In the genomic region with DNA sequence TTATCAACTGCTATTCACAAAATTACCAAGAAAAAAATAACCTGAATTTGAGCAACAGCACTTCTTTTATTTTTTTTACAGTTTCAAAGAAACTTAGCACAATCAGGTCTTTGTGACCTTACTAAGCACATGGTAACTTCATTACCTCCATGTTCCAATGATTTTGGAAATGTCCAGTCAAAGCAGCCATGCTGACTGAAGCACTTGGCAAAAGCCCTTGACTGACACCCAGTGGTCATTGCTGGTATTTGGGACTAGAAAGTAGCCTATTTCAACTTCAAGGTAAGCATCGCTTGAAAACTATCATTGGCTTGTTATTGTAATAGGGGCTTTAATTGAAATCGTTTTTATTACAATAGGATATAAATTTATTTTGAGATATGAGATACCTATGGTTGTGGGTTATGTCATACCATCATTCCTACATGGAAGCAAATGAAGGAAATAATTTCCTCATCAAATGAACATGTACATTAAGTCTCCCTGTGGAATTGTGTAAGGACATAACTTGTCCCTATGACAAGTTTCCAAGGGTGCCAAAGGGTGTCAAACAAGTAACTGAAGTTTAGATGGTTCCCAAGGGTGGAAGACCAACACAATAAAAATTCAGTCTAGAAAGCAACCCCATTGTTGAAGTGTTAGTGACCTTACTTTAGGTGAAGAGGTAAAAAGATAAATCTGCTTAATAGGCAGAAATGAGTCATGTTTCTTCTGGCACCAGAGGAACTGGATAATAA, we compare ENCODE assay signal across 8 cellular contexts. TPM values are rescaled to one million over a fixed set of nuclear protein-coding genes. Genes with fewer than 3 reads are reported as not detected.
A peak's percentile ranks its signal among the peaks of the same experiment; 100 is the strongest.
DNase-seq lines count a peak whose midpoint lies in the region; ATAC-seq, FAIRE-seq and TF ChIP-seq lines count a peak whose summit lies in the region.

No MANE protein-coding gene starts in this region.

- TF ChIP-seq POLR2A in K562 (conservative IDR thresholded peaks at IDR 0.05) = no peak

- no peaks in the 10 kb centered on the region for H3K27me3 ChIP-seq in K562 (ENCODE audit: control insufficient read depth in 2 of 2, insufficient read depth in 2 of 2, low read length in 2 of 2)

- no peak overlapping the region for H3K4me3 ChIP-seq in K562

- in situ Hi-C loops in K562 (cut with MboI) = no loop called here

- BruUV-seq in K562 (replicated peaks; lab: Mats Ljungman, UMichigan) = no TSS peak

- WGBS in K562 (ENCODE audit: insufficient coverage, low coverage, missing lambda C conversion rate) = 0% methylated on average over 2 of the region's 2 CpGs

- POLR2A ChIA-PET in K562 (lab: Yijun Ruan, JAX) = no interaction called here

- no peak for TF ChIP-seq EP300 in K562 (IDR thresholded peaks at IDR 0.05; ENCODE audit: low read length)

- H3K79me2 ChIP-seq in K562 (ENCODE audit: control insufficient read depth, insufficient read depth, low read length) = no peaks in the 10 kb centered on the region

- DNase-seq in NCI-H510A treated with DMSO at 0.1 percent for 48 hours (lab: John Stamatoyannopoulos, UW) (peak; percentile 44), NCI-H510A (lab: John Stamatoyannopoulos, UW) (no peak), HUDEP-2 (lab: John Stamatoyannopoulos, UW; ENCODE audit: unreplicated experiment in 76 of 76) (peak in 45 of 76 experiments; percentile 0 to 66 (median 16)), RPMI8226 (peak; percentile 51), K562 (ENCODE audit: extremely low read depth in 1 of 4, low spot score in 3 of 4) (peak; percentile 26 to 50 (median 32)), inferior parietal cortex (ENCODE audit: extremely low spot score) (peak; percentile 86)
- DNase-seq in stimulated activated CD4-positive, alpha-beta T cell treated with anti-CD3 and anti-CD28 coated beads, Interleukin-1b, Interleukin-23, amount 100 ng/mL, for 48 hours = peak; percentile 35

- peak; percentile 86 for FAIRE-seq in K562 (lab: Jason Lieb, UNC)

- no peak overlapping the region for H3K4me2 ChIP-seq in K562 (ENCODE audit: insufficient read depth, low read length)

- intact Hi-C loops in K562 (cut with micrococcal nuclease) = loop anchor here (1.0 to 10.0 kb wide), 3 partner anchors 452 to 1911 kb away; no protein-coding TSS in a partner anchor

- no peak overlapping the region for H3K9ac ChIP-seq in K562 (ENCODE audit: insufficient read depth in 1 of 2, low read depth in 2 of 2, low read length in 2 of 2)

- TF ChIP-seq RAD21 in K562 (CRISPR knock-in tag; conservative IDR thresholded peaks at IDR 0.05 in 1 of 2, IDR thresholded peaks at IDR 0.05 in 1 of 2) = peak; percentile 55 to 73

- no peaks in the 10 kb centered on the region for H3K9me3 ChIP-seq in K562 (replicated peaks; ENCODE audit: control insufficient read depth, insufficient read depth, low read depth, low read length)

- ATAC-seq in GM21737 (IDR thresholded peaks at IDR 0.05; ENCODE audit: unreplicated experiment) = peak; percentile 80
- ATAC-seq in K562 = 0 out of 3 replicates have a peak, but pooled peaks have one; percentile 47

- no peaks in the 10 kb centered on the region for H3K36me3 ChIP-seq in K562 (ENCODE audit: control insufficient read depth, insufficient read depth, low read length)

- no peak overlapping the region for H3K27ac ChIP-seq in K562 (ENCODE audit: extremely low read depth, low read depth, low read length)

- TF ChIP-seq CTCF in K562 (IDR thresholded peaks at IDR 0.05 in 2 of 3, conservative IDR thresholded peaks at IDR 0.05 in 1 of 3; ENCODE audit: insufficient read depth in 2 of 3, low read depth in 1 of 3, low read length in 3 of 3) = peak; percentile 49 to 65 (median 64)

- no peaks in the 10 kb centered on the region for H3K9me1 ChIP-seq in K562 (ENCODE audit: control insufficient read depth, insufficient read depth, low read length)

- no peaks in the 10 kb centered on the region for H4K20me1 ChIP-seq in K562 (replicated peaks; ENCODE audit: control insufficient read depth, insufficient read depth, low read length)

- H2AFZ ChIP-seq in K562 (ENCODE audit: low read depth, low read length) = no peak overlapping the region

- H3K4me1 ChIP-seq in K562 (replicated peaks in 1 of 2; ENCODE audit: control insufficient read depth in 2 of 2, insufficient read depth in 2 of 2, low read length in 2 of 2) = no peaks in the 10 kb centered on the region

- CTCF ChIA-PET in K562 (lab: Yijun Ruan, JAX; ENCODE audit: low intra/inter-chr PET ratio) = no interaction called here

TF ChIP-seq in K562, 482 proteins besides CTCF, POLR2A, EP300 and RAD21:
- TF ChIP-seq, protein P1, sequence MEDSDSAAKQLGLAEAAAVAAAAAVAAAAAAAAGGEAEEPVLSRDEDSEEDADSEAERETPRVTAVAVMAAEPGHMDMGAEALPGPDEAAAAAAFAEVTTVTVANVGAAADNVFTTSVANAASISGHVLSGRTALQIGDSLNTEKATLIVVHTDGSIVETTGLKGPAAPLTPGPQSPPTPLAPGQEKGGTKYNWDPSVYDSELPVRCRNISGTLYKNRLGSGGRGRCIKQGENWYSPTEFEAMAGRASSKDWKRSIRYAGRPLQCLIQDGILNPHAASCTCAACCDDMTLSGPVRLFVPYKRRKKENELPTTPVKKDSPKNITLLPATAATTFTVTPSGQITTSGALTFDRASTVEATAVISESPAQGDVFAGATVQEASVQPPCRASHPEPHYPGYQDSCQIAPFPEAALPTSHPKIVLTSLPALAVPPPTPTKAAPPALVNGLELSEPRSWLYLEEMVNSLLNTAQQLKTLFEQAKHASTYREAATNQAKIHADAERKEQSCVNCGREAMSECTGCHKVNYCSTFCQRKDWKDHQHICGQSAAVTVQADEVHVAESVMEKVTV (CRISPR knock-in tag; IDR thresholded peaks at IDR 0.05) = 0 out of 2 replicates have a peak, but pooled peaks have one; percentile 23
- TF ChIP-seq, protein P2, sequence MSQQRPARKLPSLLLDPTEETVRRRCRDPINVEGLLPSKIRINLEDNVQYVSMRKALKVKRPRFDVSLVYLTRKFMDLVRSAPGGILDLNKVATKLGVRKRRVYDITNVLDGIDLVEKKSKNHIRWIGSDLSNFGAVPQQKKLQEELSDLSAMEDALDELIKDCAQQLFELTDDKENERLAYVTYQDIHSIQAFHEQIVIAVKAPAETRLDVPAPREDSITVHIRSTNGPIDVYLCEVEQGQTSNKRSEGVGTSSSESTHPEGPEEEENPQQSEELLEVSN (IDR thresholded peaks at IDR 0.05; ENCODE audit: borderline replicate concordance in 1 of 2, extremely low read depth in 1 of 2, insufficient read depth in 1 of 2, insufficient read length in 1 of 2, low read depth in 1 of 2, low read length in 1 of 2, poor library complexity in 1 of 2, severe bottlenecking in 1 of 2) = no peak
- TF ChIP-seq SLC30A9 (CRISPR knock-in tag; IDR thresholded peaks at IDR 0.05) (no peak), SMC3 (conservative IDR thresholded peaks at IDR 0.05; ENCODE audit: insufficient read depth, low read depth, low read length) (0 out of 2 replicates have a peak, but pooled peaks have one; percentile 37), ZNF717 (CRISPR knock-in tag; IDR thresholded peaks at IDR 0.05) (no peak), ZC3H8 (IDR thresholded peaks at IDR 0.05) (no peak), SMAD4 (CRISPR knock-in tag; conservative IDR thresholded peaks at IDR 0.05) (no peak)

RNA-seq across cellular contexts. Expression of a gene that starts 15.2 kb away (rescaled TPM):
- total RNA-seq in K562 (2011; cell fraction: chromatin; rRNA removed; ENCODE audit: low replicate concordance) = not detected in 2 replicates
- total RNA-seq in K562 (2011; cell fraction: nucleolus; rRNA removed) = not detected in 2 replicates
- not detected in 2 replicates for total RNA-seq in K562 (2011; cell fraction: nucleoplasm; rRNA removed)
- not detected in 2 replicates for total RNA-seq in K562 (2014; rRNA removed)
- total RNA-seq in K562 (2014; rRNA removed; fragmentation: Illumina TruSeq; extraction: Trizol) = not detected in 2 replicates
- total RNA-seq in K562 (2015; rRNA removed; fragmentation: Illumina TruSeq; extraction: Trizol) = not detected in 2 replicates
- not detected in 2 replicates for total RNA-seq in K562 (2021)
- not detected in 2 replicates for polyA plus RNA-seq in K562 (2011; rRNA removed)
- polyA plus RNA-seq in K562 (2011; cell fraction: cytosol; rRNA removed) = not detected in 2 replicates
- polyA plus RNA-seq in K562 (2011; cell fraction: nucleus; rRNA removed) = not detected in 2 replicates
- polyA plus RNA-seq in K562 (2012) = not detected in 2 replicates
- not detected in 2 replicates for polyA plus RNA-seq in K562 (2014; fragmentation: Illumina TruSeq; extraction: Trizol)
- polyA plus RNA-seq in K562 (2014; fragmentation: Nextera tagmentation; extraction: Ambion mirVana) = not detected
- polyA plus RNA-seq in K562 (2014; rRNA removed) = not detected in 2 replicates
- polyA minus RNA-seq in K562 (2011; rRNA and poly(A)+ RNA removed) = not detected in 2 replicates
- polyA minus RNA-seq in K562 (2011; cell fraction: cytosol; rRNA and poly(A)+ RNA removed) = not detected in 2 replicates
- not detected in 2 replicates for polyA minus RNA-seq in K562 (2011; cell fraction: nucleus; rRNA and poly(A)+ RNA removed)
